ENCODE assay signal across 1 cellular context in the genomic region with DNA sequence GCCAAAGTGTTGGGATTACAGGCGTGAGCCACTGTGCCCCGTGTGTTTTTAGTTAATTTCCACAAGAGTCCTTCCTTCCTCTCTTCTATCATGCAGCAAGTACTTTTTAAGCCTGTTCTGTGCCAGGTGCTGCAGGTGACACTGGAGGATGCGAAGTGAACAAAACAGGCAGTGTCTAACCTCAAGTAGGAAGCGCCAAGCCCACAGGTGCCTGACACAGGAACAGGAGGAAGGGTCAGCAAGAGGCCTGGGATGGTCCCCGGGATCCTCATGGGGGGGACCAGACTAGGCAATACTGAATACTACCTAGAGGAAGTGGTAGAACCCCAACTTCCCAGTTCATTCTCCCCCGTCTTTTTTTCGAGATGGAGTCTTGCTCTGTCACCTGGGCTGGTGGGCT.
TF ChIP-seq lines count a peak whose summit lies in the region.

No MANE protein-coding gene starts in this region.

TF ChIP-seq in IMR-90, 13 proteins besides CTCF, POLR2A, EP300 and RAD21 (continued from another document):
- TF ChIP-seq, protein P1, sequence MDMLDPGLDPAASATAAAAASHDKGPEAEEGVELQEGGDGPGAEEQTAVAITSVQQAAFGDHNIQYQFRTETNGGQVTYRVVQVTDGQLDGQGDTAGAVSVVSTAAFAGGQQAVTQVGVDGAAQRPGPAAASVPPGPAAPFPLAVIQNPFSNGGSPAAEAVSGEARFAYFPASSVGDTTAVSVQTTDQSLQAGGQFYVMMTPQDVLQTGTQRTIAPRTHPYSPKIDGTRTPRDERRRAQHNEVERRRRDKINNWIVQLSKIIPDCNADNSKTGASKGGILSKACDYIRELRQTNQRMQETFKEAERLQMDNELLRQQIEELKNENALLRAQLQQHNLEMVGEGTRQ (IDR thresholded peaks at IDR 0.05; ENCODE audit: low read depth, low read length) = no peak
- no peak for TF ChIP-seq CHD1 (IDR thresholded peaks at IDR 0.05; ENCODE audit: low read depth, low read length)
- TF ChIP-seq NFE2L2 (IDR thresholded peaks at IDR 0.05; ENCODE audit: low read depth, low read length) = no peak
- no peak for TF ChIP-seq MXI1 (IDR thresholded peaks at IDR 0.05; ENCODE audit: borderline replicate concordance, low read depth, low read length)
- TF ChIP-seq SMC3 (IDR thresholded peaks at IDR 0.05; ENCODE audit: low read depth, low read length) = no peak
- no peak for TF ChIP-seq RFX5 (IDR thresholded peaks at IDR 0.05; ENCODE audit: low read depth, low read length)
- TF ChIP-seq BHLHE40 (IDR thresholded peaks at IDR 0.05; ENCODE audit: low read depth, low read length) = no peak
- TF ChIP-seq MAZ (IDR thresholded peaks at IDR 0.05; ENCODE audit: borderline replicate concordance, low read depth, low read length) = no peak
